In the genomic region with DNA sequence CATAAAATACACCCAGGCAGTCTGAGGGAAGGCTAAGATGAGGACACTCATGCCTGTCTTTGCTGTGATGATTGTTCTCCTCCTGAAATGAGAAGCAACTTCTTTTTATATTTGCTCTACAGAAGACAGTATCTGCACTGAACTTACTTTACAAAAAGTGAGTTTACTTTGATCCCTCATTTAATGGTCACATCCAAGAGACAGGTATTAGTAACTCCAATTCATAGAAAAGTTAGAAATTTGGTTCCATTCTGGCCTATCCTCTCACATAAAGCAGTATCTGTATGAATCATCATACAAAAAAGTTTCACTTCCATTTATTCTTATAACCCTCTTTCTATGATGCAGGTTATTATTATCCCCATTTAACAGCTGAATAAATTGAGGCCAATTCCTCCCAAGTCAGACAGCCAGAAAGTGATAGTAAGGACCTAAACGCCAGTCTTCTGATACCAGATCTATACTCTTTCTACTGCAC, we compare ENCODE assay signal across 18 cellular contexts. TPM values are rescaled to one million over a fixed set of nuclear protein-coding genes. Genes with fewer than 3 reads are reported as not detected.
DNase-seq lines count a peak whose midpoint lies in the region; ATAC-seq, FAIRE-seq and TF ChIP-seq lines count a peak whose summit lies in the region.
"Had no signal": no experiment of that assay in that cellular context is flagged by ENCODE, and none has a peak within 500 bp of the region (broad histone marks: within the 10 kb centered on the region; RNA-seq: fewer than 3 reads in every experiment).

No MANE protein-coding gene starts in this region.

- H4K20me1 ChIP-seq in HepG2 (ENCODE audit: insufficient read depth, low read length) = no peaks in the 10 kb centered on the region

- no TSS peak for BruUV-seq in HepG2 (replicated peaks; lab: Mats Ljungman, UMichigan)

- ATAC-seq in HepG2 (no peak), right lobe of liver (no peak), HG02870 (IDR thresholded peaks at IDR 0.05; ENCODE audit: unreplicated experiment) (peak; percentile 69), T-helper 17 cell (no peak), GM19397 (IDR thresholded peaks at IDR 0.05; ENCODE audit: unreplicated experiment) (no peak)
- peak; percentile 93 for ATAC-seq in stimulated activated naive CD8-positive, alpha-beta T cell treated with anti-CD3 and anti-CD28 coated beads, Interleukin-15, amount 100 ng/mL, for 72 hours
- ATAC-seq: heart left ventricle had no signal

- peak overlapping the region; percentile 19 for H3K27ac Mint-ChIP-seq in T-helper 17 cell
- peak overlapping the region in 1 of 2 donors; percentile 68 for H3K27ac Mint-ChIP-seq in stimulated activated naive CD8-positive, alpha-beta T cell treated with anti-CD3 and anti-CD28 coated beads, Interleukin-15, amount 100 ng/mL, for 72 hours
- H3K27ac Mint-ChIP-seq: activated CD4-positive, alpha-beta T cell treated with anti-CD3 and anti-CD28 coated beads, Interleukin-2, amount 10 ng/mL, durations not matched to agents 7 days and 5 days; endodermal cell; immature natural killer cell had no signal

- 97% methylated on average over 1 of the region's 1 CpG for WGBS in HepG2 (ENCODE audit: low lambda C conversion rate)
- WGBS in right lobe of liver (ENCODE audit: insufficient coverage, low coverage, low lambda C conversion rate, missing lambda C conversion rate) = 88% methylated on average over 1 of the region's 1 CpG

- in situ Hi-C loops in HepG2 (cut with HindIII; ENCODE audit: extremely low pct_ligation_motif_present, low pct_unique_long_range_greater_than_20kb) = loop anchor here (25.0 kb wide), 1 partner anchor 756 kb away; a partner anchor contains a TSS

- no peak for TF ChIP-seq EP300 in HepG2 (IDR thresholded peaks at IDR 0.05; ENCODE audit: low read depth in 2 of 2, low read length in 2 of 2)
- no peak for TF ChIP-seq EP300 in HepG2 (CRISPR knock-in tag; IDR thresholded peaks at IDR 0.05; ENCODE audit: borderline replicate concordance)

- H3K27ac ChIP-seq in HepG2 (ENCODE audit: extremely low read length, insufficient read depth, low read length) = no peak overlapping the region
- H3K27ac ChIP-seq in right lobe of liver = no peak overlapping the region
- H3K27ac ChIP-seq: heart left ventricle, thoracic aorta had no signal

- TF ChIP-seq POLR2A in HepG2 (IDR thresholded peaks at IDR 0.05; ENCODE audit: insufficient read depth in 1 of 2, low read depth in 2 of 2, low read length in 2 of 2) (no peak), right lobe of liver (IDR thresholded peaks at IDR 0.05) (no peak)

- H3K4me3 ChIP-seq in HepG2 (replicated peaks in 1 of 3; ENCODE audit: insufficient read depth in 1 of 3, low read depth in 2 of 3, low read length in 3 of 3) (no peak overlapping the region), right lobe of liver (no peak overlapping the region)
- H3K4me3 ChIP-seq: heart left ventricle, thoracic aorta had no signal

- H3K9ac ChIP-seq in HepG2 (ENCODE audit: insufficient read depth, low read depth, low read length) = no peak overlapping the region

- H3K27me3 Mint-ChIP-seq in T-helper 17 cell = no peaks in the 10 kb centered on the region
- H3K27me3 Mint-ChIP-seq in stimulated activated naive CD8-positive, alpha-beta T cell treated with anti-CD3 and anti-CD28 coated beads, Interleukin-15, amount 100 ng/mL, for 72 hours = no peaks in the 10 kb centered on the region
- H3K27me3 Mint-ChIP-seq: activated CD4-positive, alpha-beta T cell treated with anti-CD3 and anti-CD28 coated beads, Interleukin-2, amount 10 ng/mL, durations not matched to agents 7 days and 5 days had no signal

- H3K4me3 Mint-ChIP-seq in T-helper 17 cell = no peak overlapping the region
- no peak overlapping the region for H3K4me3 Mint-ChIP-seq in stimulated activated naive CD8-positive, alpha-beta T cell treated with anti-CD3 and anti-CD28 coated beads, Interleukin-15, amount 100 ng/mL, for 72 hours
- H3K4me3 Mint-ChIP-seq: activated CD4-positive, alpha-beta T cell treated with anti-CD3 and anti-CD28 coated beads, Interleukin-2, amount 10 ng/mL, durations not matched to agents 7 days and 5 days; endodermal cell; immature natural killer cell had no signal

- H3K4me2 ChIP-seq in HepG2 (ENCODE audit: low read depth, low read length) = no peak overlapping the region

- FAIRE-seq in HepG2 (lab: Jason Lieb, UNC) = no peak
- FAIRE-seq: RCC 7860 had no signal

- H3K79me2 ChIP-seq in HepG2 (ENCODE audit: insufficient read depth, low read length) = no peaks in the 10 kb centered on the region

- no peak for TF ChIP-seq RAD21 in HepG2 (CRISPR knock-in tag; IDR thresholded peaks at IDR 0.05)

- POLR2A ChIA-PET in HepG2 (lab: Yijun Ruan, JAX) = interaction anchor here (2.1 kb wide), 1 partner anchor 15 kb away, joined by 7 read pairs; a partner anchor contains a TSS

- no peaks in the 10 kb centered on the region for H3K9me3 Mint-ChIP-seq in stimulated activated naive CD8-positive, alpha-beta T cell treated with anti-CD3 and anti-CD28 coated beads, Interleukin-15, amount 100 ng/mL, for 72 hours
- H3K9me3 Mint-ChIP-seq: activated CD4-positive, alpha-beta T cell treated with anti-CD3 and anti-CD28 coated beads, Interleukin-2, amount 10 ng/mL, durations not matched to agents 7 days and 5 days; immature natural killer cell had no signal

- peaks cover 10% of the 10 kb centered on the region for H3K36me3 Mint-ChIP-seq in T-helper 17 cell (ENCODE audit: low read depth)

- H3K36me3 ChIP-seq in HepG2 (replicated peaks in 1 of 2; ENCODE audit: control insufficient read depth in 1 of 2, insufficient read depth in 2 of 2, low read length in 2 of 2) (peaks cover 7 to 35% of the 10 kb centered on the region in 2 experiments), right lobe of liver (peaks cover 0 to 5% (median 2%) of the 10 kb centered on the region in 4 donors)

- no peak overlapping the region for H2AFZ ChIP-seq in HepG2 (ENCODE audit: low read length)

- intact Hi-C loops in HepG2 (cut with micrococcal nuclease; ENCODE audit: unreplicated experiment) = loop anchor here (5.0 kb wide), 3 partner anchors 206 to 761 kb away; a partner anchor contains a TSS
- intact Hi-C loops in right lobe of liver (cut with DNase I) = no loop called here

- DNase-seq in HepG2 (ENCODE audit: low spot score) = no peak
- DNase-seq in right lobe of liver = no peak
- no peak for DNase-seq in T-helper 17 cell
- no peak for DNase-seq in stimulated activated naive CD8-positive, alpha-beta T cell treated with anti-CD3 and anti-CD28 coated beads, Interleukin-15, amount 100 ng/mL, for 72 hours
- DNase-seq in anterior cingulate cortex (lab: John Stamatoyannopoulos, UW) = no peak
- DNase-seq in NCI-H1436 (lab: John Stamatoyannopoulos, UW) = no peak
- DNase-seq: activated CD4-positive, alpha-beta T cell treated with anti-CD3 and anti-CD28 coated beads, Interleukin-2, amount 10 ng/mL, durations not matched to agents 7 days and 5 days; aorta; endodermal cell; heart left ventricle; immature natural killer cell; NCI-H1048; NCI-H526 treated with DMSO at 0.1 percent for 48 hours; stimulated activated CD4-positive, alpha-beta T cell treated with anti-CD3 and anti-CD28 coated beads, Interleukin-2, amount 100 ng/mL, for 48 hours had no signal

- no peaks in the 10 kb centered on the region for H3K9me3 ChIP-seq in HepG2 (ENCODE audit: low read length)
- H3K9me3 ChIP-seq in right lobe of liver = no peaks in the 10 kb centered on the region
- no peaks in the 10 kb centered on the region for H3K9me3 ChIP-seq in T-helper 17 cell (ENCODE audit: control insufficient read depth, low read length, poor library complexity, severe bottlenecking)
- H3K9me3 ChIP-seq: heart left ventricle, thoracic aorta had no signal

- CTCF ChIA-PET in HepG2 (lab: Yijun Ruan, JAX; ENCODE audit: low intra/inter-chr PET ratio, low total read pairs) = no interaction called here

- H3K4me1 Mint-ChIP-seq in T-helper 17 cell = peaks cover 15% of the 10 kb centered on the region
- peaks cover 17% of the 10 kb centered on the region for H3K4me1 Mint-ChIP-seq in stimulated activated naive CD8-positive, alpha-beta T cell treated with anti-CD3 and anti-CD28 coated beads, Interleukin-15, amount 100 ng/mL, for 72 hours

- H3K4me1 ChIP-seq in HepG2 (ENCODE audit: insufficient read depth, low read length) (no peaks in the 10 kb centered on the region), right lobe of liver (no peaks in the 10 kb centered on the region)

- H3K27me3 ChIP-seq in HepG2 (ENCODE audit: control insufficient read depth in 1 of 2, insufficient read depth in 2 of 2, low read length in 2 of 2) (no peaks in the 10 kb centered on the region), right lobe of liver (no peaks in the 10 kb centered on the region)
- H3K27me3 ChIP-seq: heart left ventricle had no signal

- TF ChIP-seq CTCF in HepG2 (CRISPR knock-in tag; IDR thresholded peaks at IDR 0.05) (no peak), right lobe of liver (IDR thresholded peaks at IDR 0.05) (no peak)

RNA-seq across cellular contexts. Expression of a gene that starts 15.2 kb away (rescaled TPM):
- total RNA-seq in HepG2 (2016; rRNA removed; fragmentation: Illumina TruSeq; extraction: Trizol) = 16.0 and 17.0 TPM in 2 replicates
- 2.0 and 2.6 TPM in 2 replicates for total RNA-seq in HepG2 (2016; cell fraction: cytosol; rRNA removed; fragmentation: Illumina TruSeq; extraction: Trizol; ENCODE audit: low read depth)
- 15.0 and 16.1 TPM in 2 replicates for total RNA-seq in HepG2 (2016; cell fraction: insoluble cytoplasmic fraction; rRNA removed; fragmentation: Illumina TruSeq; extraction: Trizol)
- 6.6 and 7.8 TPM in 2 replicates for total RNA-seq in HepG2 (2016; cell fraction: membrane; rRNA removed; fragmentation: Illumina TruSeq; extraction: Trizol)
- total RNA-seq in HepG2 (2016; cell fraction: nucleus; rRNA removed; fragmentation: Illumina TruSeq; extraction: Trizol) = 23.1 and 25.4 TPM in 2 replicates
- polyA plus RNA-seq in HepG2 (2011; rRNA removed) = 23.1 and 26.5 TPM in 2 replicates
- polyA plus RNA-seq in HepG2 (2011; cell fraction: cytosol; rRNA removed) = 11.0 and 13.8 TPM in 2 replicates
- polyA plus RNA-seq in HepG2 (2011; cell fraction: nucleus; rRNA removed) = 39.2 and 49.7 TPM in 2 replicates
- polyA plus RNA-seq in HepG2 (2012) = 16.2 and 19.0 TPM in 2 replicates
- polyA plus RNA-seq in HepG2 (2016; cell fraction: cytosol; fragmentation: Illumina TruSeq; extraction: Trizol; ENCODE audit: low read depth) = 1.2 TPM in 2 replicates
- polyA plus RNA-seq in HepG2 (2016; cell fraction: insoluble cytoplasmic fraction; fragmentation: Illumina TruSeq; extraction: Trizol; ENCODE audit: low read depth) = 13.7 and 13.9 TPM in 2 replicates
- polyA plus RNA-seq in HepG2 (2016; cell fraction: membrane; fragmentation: Illumina TruSeq; extraction: Trizol; ENCODE audit: low read depth) = 3.1 and 3.8 TPM in 2 replicates
- polyA plus RNA-seq in HepG2 (2016; cell fraction: nucleus; fragmentation: Illumina TruSeq; extraction: Trizol; ENCODE audit: insufficient read depth, low read depth) = 36.4 and 38.7 TPM in 2 replicates
- polyA minus RNA-seq in HepG2 (2011; rRNA and poly(A)+ RNA removed; ENCODE audit: low replicate concordance) = 24.8 and 29.2 TPM in 2 replicates
- 16.7 and 21.4 TPM in 2 replicates for polyA minus RNA-seq in HepG2 (2011; cell fraction: cytosol; rRNA and poly(A)+ RNA removed)
- polyA minus RNA-seq in HepG2 (2011; cell fraction: nucleus; rRNA and poly(A)+ RNA removed) = 49.7 and 59.2 TPM in 2 replicates
- 10 to 100 TPM in 1 of 6 experiments, 1 to 10 TPM in 5; 7.9 to 10.2 (median 9.0) TPM for total RNA-seq in right lobe of liver
- 10 to 100 TPM; 15.5 to 26.7 TPM for total RNA-seq in T-helper 17 cell

RNA-seq across cellular contexts. Expression of a gene that starts 15.6 kb away (rescaled TPM):
- total RNA-seq in HepG2 (2016; rRNA removed; fragmentation: Illumina TruSeq; extraction: Trizol) (40.2 and 46.5 TPM in 2 replicates), right lobe of liver (10 to 100 TPM; 10.9 to 15.3 (median 12.5) TPM), T-helper 17 cell (10 to 100 TPM; 31.6 to 37.2 TPM)
- total RNA-seq in HepG2 (2016; cell fraction: cytosol; rRNA removed; fragmentation: Illumina TruSeq; extraction: Trizol; ENCODE audit: low read depth) = 6.3 and 9.7 TPM in 2 replicates
- total RNA-seq in HepG2 (2016; cell fraction: insoluble cytoplasmic fraction; rRNA removed; fragmentation: Illumina TruSeq; extraction: Trizol) = 41.4 and 48.1 TPM in 2 replicates
- 11.1 and 11.8 TPM in 2 replicates for total RNA-seq in HepG2 (2016; cell fraction: membrane; rRNA removed; fragmentation: Illumina TruSeq; extraction: Trizol)
- total RNA-seq in HepG2 (2016; cell fraction: nucleus; rRNA removed; fragmentation: Illumina TruSeq; extraction: Trizol) = 42.6 and 52.6 TPM in 2 replicates
- 12.4 and 13.3 TPM in 2 replicates for polyA plus RNA-seq in HepG2 (2011; rRNA removed)
- 5.2 and 6.8 TPM in 2 replicates for polyA plus RNA-seq in HepG2 (2011; cell fraction: cytosol; rRNA removed)
- 15.4 and 22.1 TPM in 2 replicates for polyA plus RNA-seq in HepG2 (2011; cell fraction: nucleus; rRNA removed)
- polyA plus RNA-seq in HepG2 (2012) = 15.3 and 22.1 TPM in 2 replicates
- 2.3 and 2.6 TPM in 2 replicates for polyA plus RNA-seq in HepG2 (2016; cell fraction: cytosol; fragmentation: Illumina TruSeq; extraction: Trizol; ENCODE audit: low read depth)
- polyA plus RNA-seq in HepG2 (2016; cell fraction: insoluble cytoplasmic fraction; fragmentation: Illumina TruSeq; extraction: Trizol; ENCODE audit: low read depth) = 35.0 and 36.2 TPM in 2 replicates
- 3.4 and 6.0 TPM in 2 replicates for polyA plus RNA-seq in HepG2 (2016; cell fraction: membrane; fragmentation: Illumina TruSeq; extraction: Trizol; ENCODE audit: low read depth)
- 46.0 and 62.4 TPM in 2 replicates for polyA plus RNA-seq in HepG2 (2016; cell fraction: nucleus; fragmentation: Illumina TruSeq; extraction: Trizol; ENCODE audit: insufficient read depth, low read depth)
- 15.9 and 28.1 TPM in 2 replicates for polyA minus RNA-seq in HepG2 (2011; rRNA and poly(A)+ RNA removed; ENCODE audit: low replicate concordance)
- polyA minus RNA-seq in HepG2 (2011; cell fraction: cytosol; rRNA and poly(A)+ RNA removed) = 8.4 and 10.3 TPM in 2 replicates
- polyA minus RNA-seq in HepG2 (2011; cell fraction: nucleus; rRNA and poly(A)+ RNA removed) = 51.0 and 59.1 TPM in 2 replicates

Comparison
In these comparisons a context has a peak if more than half of its experiments do, and no peak if none do; other contexts are left out.
1. ATAC-seq: peak in HG02870 (single experiment) and stimulated activated naive CD8-positive, alpha-beta T cell treated with anti-CD3 and anti-CD28 coated beads, Interleukin-15, amount 100 ng/mL, for 72 hours (single experiment); none in HepG2 (single experiment), right lobe of liver (0 of 4), T-helper 17 cell (single experiment) and GM19397 (single experiment).